20 cellular contexts compared by ENCODE assay signal in genomic region chr2:1621501-1621900, GRCh38.
"Had no signal": no experiment of that assay in that cellular context is flagged by ENCODE, and none has a peak within 500 bp of the region (broad histone marks: within the 10 kb centered on the region; RNA-seq: fewer than 3 reads in every experiment).

No MANE protein-coding gene starts in this region.

- FAIRE-seq: islet of Langerhans, small intestine had no signal

- H3K27ac ChIP-seq: coronary artery, dorsolateral prefrontal cortex, heart left ventricle, ovary, tibial artery, upper lobe of right lung, vagina had no signal

- DNase-seq: dorsolateral prefrontal cortex; effector CD8-positive, alpha-beta T cell; foreskin melanocyte; hippocampal formation; mammary epithelial cell; mucosa of descending colon; naive thymus-derived CD8-positive, alpha-beta T cell; right cardiac atrium; small intestine; stimulated activated CD4-positive, alpha-beta T cell treated with anti-CD3 and anti-CD28 coated beads, Interleukin-4, amount 100 ng/mL, for 1 hour; stimulated activated CD8-positive, alpha-beta memory T cell treated with anti-CD3 and anti-CD28 coated beads, Interleukin-4, amount 100 ng/mL, for 48 hours had no signal

- ATAC-seq: heart left ventricle; left lobe of liver; mucosa of descending colon; naive thymus-derived CD8-positive, alpha-beta T cell; right cardiac atrium; stimulated activated effector memory CD8-positive, alpha-beta T cell treated with anti-CD3 and anti-CD28 coated beads, Interleukin-12 subunit alpha, Interleukin-12 subunit beta, amount 100 ng/mL, for 72 hours; upper lobe of right lung had no signal
